ENCODE assay signal across 17 cellular contexts in genomic region chr18:3931542-3932112, GRCh38.
"Had no signal": no experiment of that assay in that cellular context is flagged by ENCODE, and none has a peak within 500 bp of the region (broad histone marks: within the 10 kb centered on the region; RNA-seq: fewer than 3 reads in every experiment).

No MANE protein-coding gene starts in this region.

- H3K4me2 ChIP-seq: smooth muscle cell had no signal

- H3K27ac ChIP-seq: body of pancreas, upper lobe of left lung, VCaP had no signal

- H3K4me3 ChIP-seq: body of pancreas, lung, smooth muscle cell, upper lobe of left lung had no signal

- H3K4me1 ChIP-seq: body of pancreas, upper lobe of left lung had no signal

- ATAC-seq: body of pancreas; left colon; naive thymus-derived CD4-positive, alpha-beta T cell; right cardiac atrium; stimulated activated naive B cell treated with anti-CD40 and anti-IgM and Interleukin-4, amounts not matched to agents 10 μg/mL and 1 μg/mL and 100 μg/mL, for 72 hours; T-cell had no signal

- DNase-seq: activated CD4-positive, alpha-beta T cell treated with anti-CD3 and anti-CD28 coated beads for 4 hours; activated naive CD4-positive, alpha-beta T cell treated with Interleukin-2 at 50 U/mL for 16 hours; body of pancreas; central memory CD4-positive, alpha-beta T cell; cortex of kidney; effector memory CD4-positive, alpha-beta T cell; immature natural killer cell; left colon; naive thymus-derived CD4-positive, alpha-beta T cell; stimulated activated naive B cell treated with anti-CD40 and anti-IgM and Interleukin-4, amounts not matched to agents 10 μg/mL and 1 μg/mL and 100 μg/mL, for 72 hours; T-cell; T1000; upper lobe of left lung had no signal

- H3K9me3 ChIP-seq: body of pancreas, upper lobe of left lung had no signal

- H3K27me3 ChIP-seq: body of pancreas, upper lobe of left lung had no signal

- H3K36me3 ChIP-seq: upper lobe of left lung had no signal
